In the genomic region with DNA sequence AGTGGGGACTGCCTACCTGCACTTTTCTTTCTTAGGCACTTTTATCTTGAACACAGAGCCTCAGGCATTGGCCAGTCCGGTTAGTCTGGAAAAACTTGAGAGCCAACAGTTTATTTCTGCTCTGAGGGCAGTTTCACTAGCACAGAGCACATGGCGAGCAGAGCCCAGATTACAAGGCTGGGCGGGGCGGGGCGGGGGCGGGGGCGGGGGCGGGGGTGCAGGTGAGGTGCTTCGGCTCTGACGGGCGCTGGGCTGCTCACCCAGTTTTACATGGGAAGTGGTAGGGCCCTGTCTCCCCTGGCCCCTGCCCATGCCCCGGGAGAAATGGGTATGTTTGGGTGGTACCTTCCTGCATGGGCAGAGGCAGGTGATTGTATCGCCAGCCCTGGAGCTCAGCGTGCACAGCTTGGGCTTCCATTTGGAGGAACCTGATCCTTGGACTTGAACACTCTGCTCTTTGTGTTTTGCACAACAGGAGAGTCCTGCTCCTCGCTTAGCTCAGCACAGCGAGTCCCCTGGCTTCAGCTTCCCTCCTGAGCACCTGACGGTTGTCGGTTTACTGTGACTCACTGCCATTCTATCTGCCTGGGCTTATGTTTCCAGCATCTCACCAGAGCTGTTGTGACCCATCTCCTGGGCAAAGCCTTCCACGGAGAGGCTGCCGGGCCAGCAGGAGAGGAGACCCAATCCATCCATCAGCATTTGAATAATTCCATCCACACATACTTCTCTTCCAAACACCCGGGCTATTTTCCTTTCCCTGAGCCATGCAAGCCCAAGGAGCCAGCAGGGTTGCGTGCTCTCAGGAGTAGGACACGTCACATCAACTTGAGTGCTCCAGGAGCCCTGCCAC, we compare ENCODE assay signal across 8 cellular contexts.
DNase-seq lines count a peak whose midpoint lies in the region; ATAC-seq, FAIRE-seq and TF ChIP-seq lines count a peak whose summit lies in the region.

No MANE protein-coding gene starts in this region.

- H3K4me3 ChIP-seq in CD8-positive, alpha-beta T cell (ENCODE audit: low read depth, low read length), result peak overlapping the region; percentile 45
- H3K4me3 ChIP-seq in H1 (ENCODE audit: extremely low read depth in 1 of 4, insufficient read depth in 2 of 4, low read depth in 3 of 4, low read length in 4 of 4), result no peak overlapping the region
- H3K4me3 ChIP-seq in thymus (ENCODE audit: low read length), result no peak overlapping the region

- H3K27ac ChIP-seq in CD8-positive, alpha-beta T cell (ENCODE audit: low read depth, low read length), result peak overlapping the region; percentile 93
- H3K27ac ChIP-seq in H1 (ENCODE audit: low read depth, low read length), result no peak overlapping the region
- peak overlapping the region; percentile 97 for H3K27ac ChIP-seq in thymus (ENCODE audit: low read depth)

- no peak overlapping the region for H3K23ac ChIP-seq in H1 (ENCODE audit: insufficient read length)

- no peaks in the 10 kb centered on the region for H3K9me3 ChIP-seq in CD8-positive, alpha-beta T cell (ENCODE audit: low read length)
- H3K9me3 ChIP-seq in H1 (ENCODE audit: insufficient read depth in 2 of 2, low read depth in 1 of 2, low read length in 1 of 2), result no peaks in the 10 kb centered on the region
- H3K9me3 ChIP-seq in thymus (ENCODE audit: control insufficient read depth), result no peaks in the 10 kb centered on the region

- H2BK12ac ChIP-seq in H1 (ENCODE audit: low read depth, low read length), result peak overlapping the region; percentile 96

- no peak for TF ChIP-seq POLR2A in H1 (IDR thresholded peaks at IDR 0.05; ENCODE audit: control extremely low read depth in 1 of 2, low read depth in 2 of 2, low read length in 2 of 2)

- peak overlapping the region; percentile 37 to 39; a peak in 3 of 4 replicates for H3K4me2 ChIP-seq in H1 (ENCODE audit: insufficient read depth in 1 of 2, low read depth in 2 of 2, low read length in 2 of 2)

- H3K9ac ChIP-seq in H1 (replicated peaks in 1 of 4; ENCODE audit: extremely low read depth in 1 of 4, low read depth in 3 of 4, low read length in 3 of 4), result no peak overlapping the region

- no peak for TF ChIP-seq CTCF in CD8-positive, alpha-beta T cell (IDR thresholded peaks at IDR 0.05)
- TF ChIP-seq CTCF in H1 (IDR thresholded peaks at IDR 0.05; ENCODE audit: control extremely low read depth in 1 of 3, insufficient read depth in 1 of 3, low read depth in 1 of 3, low read length in 3 of 3) (no peak), neural crest cell (conservative IDR thresholded peaks at IDR 0.05) (no peak)

- H4K91ac ChIP-seq in H1 (replicated peaks; ENCODE audit: insufficient read length, low read length), result peak overlapping the region; percentile 77

- peak overlapping the region; percentile 79 for H3K18ac ChIP-seq in H1 (ENCODE audit: extremely low read depth, low read length)

- TF ChIP-seq EP300 in H1 (IDR thresholded peaks at IDR 0.05; ENCODE audit: borderline replicate concordance in 1 of 2, low read depth in 2 of 2, low read length in 2 of 2), result no peak

- H4K8ac ChIP-seq in H1 (ENCODE audit: extremely low read depth, insufficient read depth, low read length), result peak overlapping the region; percentile 28; the same call in 1 of the 2 replicates

- POLR2A ChIA-PET in CD8-positive, alpha-beta T cell (lab: Charles Lee), result interaction anchor here (0.8 to 6.5 kb wide), 28 partner anchors 26 to 416 kb away, joined by 3 to 73 read pairs (median 6); partner anchors contain the start of genes ARF6, NEMF, RPS29 and VCPKMT
- POLR2A ChIA-PET in activated CD4-positive, alpha-beta memory T cell treated with anti-CD3 and anti-CD28 coated beads for 36 hours (lab: Charles Lee), result interaction anchor here (0.6 to 6.5 kb wide), 35 partner anchors 9 to 1841 kb away, joined by 3 to 262 read pairs (median 10); partner anchors contain the start of genes ARF6, MGAT2, NEMF and RPL36AL
- POLR2A ChIA-PET in H1 (lab: Charles Lee; ENCODE audit: partially characterized antibody), result interaction anchor here (1.0 to 1.4 kb wide), 4 partner anchors 8 to 415 kb away, joined by 3 to 6 read pairs (median 3); partner anchors contain the start of gene RPS29

- peaks cover 66% of the 10 kb centered on the region for H3K4me1 Mint-ChIP-seq in CD8-positive, alpha-beta T cell (ENCODE audit: low read depth)
- H3K4me1 Mint-ChIP-seq in activated CD4-positive, alpha-beta memory T cell treated with anti-CD3 and anti-CD28 coated beads for 36 hours (ENCODE audit: low read depth), result peaks cover 55% of the 10 kb centered on the region
- peaks cover 42% of the 10 kb centered on the region for H3K4me1 Mint-ChIP-seq in neural crest cell

- no peaks in the 10 kb centered on the region for H3K27me3 Mint-ChIP-seq in CD8-positive, alpha-beta T cell (ENCODE audit: low read depth)
- no peaks in the 10 kb centered on the region for H3K27me3 Mint-ChIP-seq in activated CD4-positive, alpha-beta memory T cell treated with anti-CD3 and anti-CD28 coated beads for 36 hours
- H3K27me3 Mint-ChIP-seq in neural crest cell (ENCODE audit: low read depth), result peaks cover 58% of the 10 kb centered on the region

- H2AFZ ChIP-seq in H1 (ENCODE audit: low read length), result peak overlapping the region; percentile 68; the same call in 1 of the 2 replicates

- H2BK20ac ChIP-seq in H1 (ENCODE audit: low read length), result peak overlapping the region; percentile 3; the same call in 1 of the 2 replicates

- 45% methylated on average over 20 of the region's 23 CpGs; no CpG with 5 or more reads in 1 of the 2 experiments for WGBS in H1 (ENCODE audit: extremely low coverage in 1 of 2, insufficient coverage in 1 of 2, insufficient read length in 1 of 2, insufficient replicate concordance in 2 of 2, low coverage in 1 of 2, low lambda C conversion rate in 2 of 2, missing lambda C conversion rate in 1 of 2), 2 experiments
- 50% methylated on average over 23 of the region's 23 CpGs for WGBS in thymus

- no peak overlapping the region for H3K14ac ChIP-seq in H1 (ENCODE audit: insufficient read length)

- H3K79me1 ChIP-seq in H1 (ENCODE audit: low read depth, low read length), result no peaks in the 10 kb centered on the region

- H4K20me1 ChIP-seq in H1 (replicated peaks in 1 of 2; ENCODE audit: control insufficient read depth in 1 of 2, insufficient read depth in 2 of 2, low read length in 2 of 2), result no peaks in the 10 kb centered on the region

- no peaks in the 10 kb centered on the region for H3K9me3 Mint-ChIP-seq in CD8-positive, alpha-beta T cell
- H3K9me3 Mint-ChIP-seq in activated CD4-positive, alpha-beta memory T cell treated with anti-CD3 and anti-CD28 coated beads for 36 hours, result no peaks in the 10 kb centered on the region
- H3K9me3 Mint-ChIP-seq in neural crest cell, result no peaks in the 10 kb centered on the region

- peak; percentile 50 for ATAC-seq in CD8-positive, alpha-beta T cell
- ATAC-seq in GM21423 (IDR thresholded peaks at IDR 0.05; ENCODE audit: unreplicated experiment), result peak; percentile 16

- H2AK5ac ChIP-seq in H1 (ENCODE audit: low read depth, low read length), result no peak overlapping the region; the same call in 1 of the 2 replicates

- H3K27me3 ChIP-seq in CD8-positive, alpha-beta T cell (ENCODE audit: insufficient read depth, low read length), result no peaks in the 10 kb centered on the region
- H3K27me3 ChIP-seq in H1 (replicated peaks in 1 of 4; ENCODE audit: control insufficient read depth in 3 of 4, extremely low read depth in 1 of 4, insufficient read depth in 3 of 4, low read length in 3 of 4) (peaks cover 0 to 25% (median 17%) of the 10 kb centered on the region in 4 experiments; a peak in 6 of 7 replicates), thymus (ENCODE audit: control insufficient read depth, insufficient read depth) (no peaks in the 10 kb centered on the region)

- peaks cover 4% of the 10 kb centered on the region; the same call in 1 of the 2 replicates for H3K23me2 ChIP-seq in H1 (ENCODE audit: low read depth, low read length)

- H3K27ac Mint-ChIP-seq in CD8-positive, alpha-beta T cell, result peak overlapping the region; percentile 97
- peak overlapping the region; percentile 95 for H3K27ac Mint-ChIP-seq in activated CD4-positive, alpha-beta memory T cell treated with anti-CD3 and anti-CD28 coated beads for 36 hours
- no peak overlapping the region for H3K27ac Mint-ChIP-seq in neural crest cell (ENCODE audit: unreplicated experiment)

- intact Hi-C loops in CD8-positive, alpha-beta T cell (cut with DNase I, micrococcal nuclease), result loop anchor here (1.0 to 5.0 kb wide), 7 partner anchors 28 to 379 kb away; partner anchors contain the start of genes ARF6 (in 1 of the 2), MGAT2 (in 1 of the 2) and RPL36AL (in 1 of the 2)
- intact Hi-C loops in activated CD4-positive, alpha-beta memory T cell treated with anti-CD3 and anti-CD28 coated beads for 36 hours (cut with micrococcal nuclease), result loop anchor here (1.0 to 10.0 kb wide), 5 partner anchors 107 to 367 kb away; partner anchors contain the start of genes DMAC2L, DNAAF2, L2HGDH and SOS2

- peak overlapping the region; percentile 61; the same call in 1 of the 2 replicates for H2BK5ac ChIP-seq in H1 (ENCODE audit: low read depth, low read length)

- H3K79me2 ChIP-seq in H1 (ENCODE audit: control insufficient read depth in 1 of 2, insufficient read depth in 2 of 2, low read length in 2 of 2), result no peaks in the 10 kb centered on the region

- H3K36me3 ChIP-seq in CD8-positive, alpha-beta T cell (ENCODE audit: insufficient read depth, low read length), result no peaks in the 10 kb centered on the region
- H3K36me3 ChIP-seq in H1 (ENCODE audit: control insufficient read depth in 2 of 4, insufficient read depth in 4 of 4, low read length in 3 of 4) (no peaks in the 10 kb centered on the region), thymus (ENCODE audit: control insufficient read depth, insufficient read depth) (no peaks in the 10 kb centered on the region)

- H2BK15ac ChIP-seq in H1 (ENCODE audit: low read length), result peak overlapping the region; percentile 65

- H3K56ac ChIP-seq in H1 (replicated peaks; ENCODE audit: insufficient read length, low read depth, low read length), result no peak overlapping the region

- peaks cover 58% of the 10 kb centered on the region for H3K4me1 ChIP-seq in CD8-positive, alpha-beta T cell (ENCODE audit: insufficient read depth, low read length)
- H3K4me1 ChIP-seq in H1 (replicated peaks in 1 of 4; ENCODE audit: control insufficient read depth in 3 of 4, insufficient read depth in 4 of 4, low read length in 3 of 4), result peaks cover 12 to 23% (median 18%) of the 10 kb centered on the region in 4 experiments; a peak in 5 of 7 replicates
- H3K4me1 ChIP-seq in thymus (ENCODE audit: control insufficient read depth, insufficient read depth, low read length), result peaks cover 41% of the 10 kb centered on the region

- no peak overlapping the region for H4K5ac ChIP-seq in H1 (ENCODE audit: insufficient read length, low read depth, low read length)

- TF ChIP-seq RAD21 in H1 (IDR thresholded peaks at IDR 0.05 in 1 of 2, conservative IDR thresholded peaks at IDR 0.05 in 1 of 2; ENCODE audit: low read depth in 2 of 2, low read length in 2 of 2), result no peak

- no peaks in the 10 kb centered on the region for H3K36me3 Mint-ChIP-seq in CD8-positive, alpha-beta T cell
- peaks cover 10% of the 10 kb centered on the region for H3K36me3 Mint-ChIP-seq in activated CD4-positive, alpha-beta memory T cell treated with anti-CD3 and anti-CD28 coated beads for 36 hours
- H3K36me3 Mint-ChIP-seq in neural crest cell (ENCODE audit: low read depth), result no peaks in the 10 kb centered on the region

- peak overlapping the region; percentile 90 for H3K4me3 Mint-ChIP-seq in CD8-positive, alpha-beta T cell
- peak overlapping the region; percentile 71 for H3K4me3 Mint-ChIP-seq in activated CD4-positive, alpha-beta memory T cell treated with anti-CD3 and anti-CD28 coated beads for 36 hours
- H3K4me3 Mint-ChIP-seq in neural crest cell, result peak overlapping the region; percentile 64

- DNase-seq in CD8-positive, alpha-beta T cell, result peak; percentile 36 to 81 (median 65)
- peak; percentile 21 for DNase-seq in NCI-H128 (lab: John Stamatoyannopoulos, UW; ENCODE audit: unreplicated experiment)
- DNase-seq in activated CD4-positive, alpha-beta memory T cell treated with anti-CD3 and anti-CD28 coated beads for 36 hours, result peak; percentile 85
- peak in 1 of 2 experiments; percentile 61 for DNase-seq in H1 (ENCODE audit: low read depth in 1 of 2, low spot score in 2 of 2)
- no peak for DNase-seq in neural crest cell (ENCODE audit: low read depth, low spot score)
- no peak for DNase-seq in NCI-H774 (lab: John Stamatoyannopoulos, UW)

- H3K4ac ChIP-seq in H1 (replicated peaks; ENCODE audit: insufficient read length, low read depth, low read length), result no peak overlapping the region

- FAIRE-seq in H1 (lab: Jason Lieb, UNC), result no peak

- CTCF ChIA-PET in CD8-positive, alpha-beta T cell (lab: Charles Lee), result interaction anchor here (1.1 to 9.2 kb wide), 13 partner anchors 25 to 148 kb away, joined by 3 to 134 read pairs (median 7); no protein-coding TSS in a partner anchor
- CTCF ChIA-PET in activated CD4-positive, alpha-beta memory T cell treated with anti-CD3 and anti-CD28 coated beads for 36 hours (lab: Charles Lee), result interaction anchor here (0.7 to 4.2 kb wide), 17 partner anchors 9 to 149 kb away, joined by 3 to 41 read pairs (median 5); partner anchors contain the start of gene NEMF
- CTCF ChIA-PET in H1 (lab: Charles Lee; ENCODE audit: partially characterized antibody), result interaction anchor here (0.8 to 1.3 kb wide), 2 partner anchors 30 to 137 kb away, joined by 3 read pairs; no protein-coding TSS in a partner anchor

- H2BK120ac ChIP-seq in H1 (replicated peaks; ENCODE audit: low read depth, low read length), result peak overlapping the region; percentile 66

Comparison
In these comparisons a context has a peak if more than half of its experiments do, and no peak if none do; other contexts are left out.
1. DNase-seq: peak in CD8-positive, alpha-beta T cell (7 of 7), NCI-H128 (single experiment) and activated CD4-positive, alpha-beta memory T cell treated with anti-CD3 and anti-CD28 coated beads for 36 hours (single experiment); none in neural crest cell (single experiment) and NCI-H774 (single experiment).
2. Peak in every context shown above with its lines, with median percentiles within 50 percentile points of each other: H3K4me3 Mint-ChIP-seq.